In genomic region chr5:161190778-161191177, GRCh38 we compare ENCODE assay signal across 21 cellular contexts.
"Had no signal": no experiment of that assay in that cellular context is flagged by ENCODE, and none has a peak within 500 bp of the region (broad histone marks: within the 10 kb centered on the region; RNA-seq: fewer than 3 reads in every experiment).

No MANE protein-coding gene starts in this region.

- H3K27me3 Mint-ChIP-seq: activated CD4-positive, alpha-beta memory T cell treated with anti-CD3 and anti-CD28 coated beads for 36 hours; activated CD4-positive, alpha-beta T cell treated with anti-CD3 and anti-CD28 coated beads, Interleukin-2, amount 10 ng/mL, durations not matched to agents 7 days and 5 days; activated naive CD4-positive, alpha-beta T cell treated with anti-CD3 and anti-CD28 coated beads, Interleukin-2, amount 10 ng/mL, durations not matched to agents 7 days and 5 days; activated naive CD8-positive, alpha-beta T cell treated with anti-CD3 and anti-CD28 coated beads for 36 hours; activated T-helper 17 cell treated with anti-CD3 and anti-CD28 coated beads, Interleukin-2, amount 50 U/mL, for 72 hours; T-cell had no signal

- H3K36me3 Mint-ChIP-seq: activated CD4-positive, alpha-beta memory T cell treated with anti-CD3 and anti-CD28 coated beads for 36 hours; activated naive CD4-positive, alpha-beta T cell treated with anti-CD3 and anti-CD28 coated beads, Interleukin-2, amount 10 ng/mL, durations not matched to agents 7 days and 5 days; activated naive CD8-positive, alpha-beta T cell treated with anti-CD3 and anti-CD28 coated beads for 36 hours; T-cell had no signal

- H3K4me3 Mint-ChIP-seq: activated CD4-positive, alpha-beta memory T cell treated with anti-CD3 and anti-CD28 coated beads for 36 hours; activated CD4-positive, alpha-beta T cell treated with anti-CD3 and anti-CD28 coated beads, Interleukin-2, amount 10 ng/mL, durations not matched to agents 7 days and 5 days; activated naive CD4-positive, alpha-beta T cell treated with anti-CD3 and anti-CD28 coated beads, Interleukin-2, amount 10 ng/mL, durations not matched to agents 7 days and 5 days; activated naive CD8-positive, alpha-beta T cell treated with anti-CD3 and anti-CD28 coated beads for 36 hours; activated T-helper 17 cell treated with anti-CD3 and anti-CD28 coated beads, Interleukin-2, amount 50 U/mL, for 72 hours; T-cell had no signal

- H3K9me3 Mint-ChIP-seq: activated CD4-positive, alpha-beta memory T cell treated with anti-CD3 and anti-CD28 coated beads for 36 hours; activated CD4-positive, alpha-beta T cell treated with anti-CD3 and anti-CD28 coated beads, Interleukin-2, amount 10 ng/mL, durations not matched to agents 7 days and 5 days; activated naive CD4-positive, alpha-beta T cell treated with anti-CD3 and anti-CD28 coated beads, Interleukin-2, amount 10 ng/mL, durations not matched to agents 7 days and 5 days; activated naive CD8-positive, alpha-beta T cell treated with anti-CD3 and anti-CD28 coated beads for 36 hours had no signal

- DNase-seq: activated CD4-positive, alpha-beta memory T cell treated with anti-CD3 and anti-CD28 coated beads for 36 hours; activated CD4-positive, alpha-beta T cell treated with anti-CD3 and anti-CD28 coated beads, Interleukin-2, amount 10 ng/mL, durations not matched to agents 7 days and 5 days; activated CD4-positive, CD25-positive, alpha-beta regulatory T cell; activated gamma-delta T cell treated with Interleukin-2 at 50 U/mL for 16 hours; activated naive CD4-positive, alpha-beta T cell treated with anti-CD3 and anti-CD28 coated beads, Interleukin-2, amount 10 ng/mL, durations not matched to agents 7 days and 5 days; activated naive CD8-positive, alpha-beta T cell treated with anti-CD3 and anti-CD28 coated beads for 36 hours; activated T-cell treated with anti-CD3 and anti-CD28 coated beads for 4 hours; activated T-cell treated with anti-CD3 and anti-CD28 coated beads, Interleukin-2, amount 50 U/mL, for 48 hours; NCI-H1092; NCI-H1436; NCI-H1694 treated with DMSO at 0.1 percent for 48 hours; NCI-H2029 treated with DMSO at 0.1 percent for 48 hours; NCI-H345; NCI-H510A; NCI-H526 treated with DMSO at 0.1 percent for 48 hours; NCI-H82; RPMI8226; T-cell had no signal

- ATAC-seq: activated T-helper 17 cell treated with anti-CD3 and anti-CD28 coated beads, Interleukin-2, amount 50 U/mL, for 72 hours; Panc1; Right ventricle myocardium inferior; T-cell had no signal

- H3K4me1 Mint-ChIP-seq: activated CD4-positive, alpha-beta T cell treated with anti-CD3 and anti-CD28 coated beads, Interleukin-2, amount 10 ng/mL, durations not matched to agents 7 days and 5 days; activated naive CD4-positive, alpha-beta T cell treated with anti-CD3 and anti-CD28 coated beads, Interleukin-2, amount 10 ng/mL, durations not matched to agents 7 days and 5 days; activated naive CD8-positive, alpha-beta T cell treated with anti-CD3 and anti-CD28 coated beads for 36 hours; activated T-helper 17 cell treated with anti-CD3 and anti-CD28 coated beads, Interleukin-2, amount 50 U/mL, for 72 hours; T-cell had no signal

- H3K27ac Mint-ChIP-seq: activated CD4-positive, alpha-beta memory T cell treated with anti-CD3 and anti-CD28 coated beads for 36 hours; activated CD4-positive, alpha-beta T cell treated with anti-CD3 and anti-CD28 coated beads, Interleukin-2, amount 10 ng/mL, durations not matched to agents 7 days and 5 days; activated naive CD4-positive, alpha-beta T cell treated with anti-CD3 and anti-CD28 coated beads, Interleukin-2, amount 10 ng/mL, durations not matched to agents 7 days and 5 days; activated naive CD8-positive, alpha-beta T cell treated with anti-CD3 and anti-CD28 coated beads for 36 hours; activated T-helper 17 cell treated with anti-CD3 and anti-CD28 coated beads, Interleukin-2, amount 50 U/mL, for 72 hours; T-cell had no signal
